ENCODE assay signal across 17 cellular contexts in the genomic region with DNA sequence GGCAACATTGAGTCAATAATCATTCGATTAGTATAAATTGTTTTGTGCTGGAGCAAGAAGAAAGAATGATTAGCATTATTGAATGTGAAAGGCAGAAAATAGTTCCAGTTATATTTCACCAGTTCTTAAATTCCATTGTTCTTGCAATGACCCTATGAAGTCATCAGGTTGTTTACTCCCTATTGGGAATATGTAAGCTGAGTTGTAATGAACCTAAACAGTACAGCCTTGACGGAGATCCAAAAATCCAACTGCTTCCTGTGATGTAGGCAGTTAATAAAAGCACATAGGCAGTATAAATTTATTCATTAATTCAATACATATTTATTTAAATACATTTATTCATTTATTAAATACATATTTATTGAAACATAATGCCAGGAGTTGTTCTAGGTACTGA.
DNase-seq lines count a peak whose midpoint lies in the region; ATAC-seq and TF ChIP-seq lines count a peak whose summit lies in the region.
"Had no signal": no experiment of that assay in that cellular context is flagged by ENCODE, and none has a peak within 500 bp of the region (broad histone marks: within the 10 kb centered on the region; RNA-seq: fewer than 3 reads in every experiment).

No MANE protein-coding gene starts in this region.

- DNase-seq in adipocyte (ENCODE audit: low read depth) (peak; percentile 32), choroid plexus epithelial cell (ENCODE audit: low read depth) (peak; percentile 13), fibroblast of mammary gland (ENCODE audit: low read depth) (peak; percentile 29), skeletal muscle cell (ENCODE audit: low read depth) (peak; percentile 55), SW 1271 (lab: John Stamatoyannopoulos, UW) (no peak)
- DNase-seq in activated T-cell treated with anti-CD3 and anti-CD28 coated beads, Interleukin-2, amount 50 U/mL, for 48 hours, result no peak
- DNase-seq in activated CD8-positive, alpha-beta memory T cell treated with anti-CD3 and anti-CD28 coated beads, Interleukin-2, amount 50 U/mL, for 48 hours, result no peak
- DNase-seq: C1 segment of cervical spinal cord; CD4-positive, alpha-beta memory T cell; COR-L47; DMS153; DND-41; H9 had no signal

- no peaks in the 10 kb centered on the region for H3K27me3 ChIP-seq in adipocyte (replicated peaks; ENCODE audit: control insufficient read depth, insufficient read depth, low read length)

- no peak overlapping the region for H3K4me3 ChIP-seq in adipocyte (ENCODE audit: low read length)
- no peak overlapping the region for H3K4me3 ChIP-seq in choroid plexus epithelial cell (ENCODE audit: low read depth, low read length)
- no peak overlapping the region for H3K4me3 ChIP-seq in fibroblast of mammary gland (ENCODE audit: control insufficient read depth, low read depth, low read length)
- H3K4me3 ChIP-seq in skeletal muscle cell (ENCODE audit: low read depth, low read length), result no peak overlapping the region
- H3K4me3 ChIP-seq: GM12878, GM23338 had no signal

- no peak for TF ChIP-seq CTCF in choroid plexus epithelial cell (conservative IDR thresholded peaks at IDR 0.05; ENCODE audit: low read depth, low read length)
- TF ChIP-seq CTCF in fibroblast of mammary gland (conservative IDR thresholded peaks at IDR 0.05; ENCODE audit: control insufficient read depth, insufficient read depth, low read depth, low read length), result no peak

- ATAC-seq in GM21381 (IDR thresholded peaks at IDR 0.05; ENCODE audit: unreplicated experiment), result no peak
- ATAC-seq: GM12878, GM23338, HCT116 had no signal

- no peak overlapping the region for H3K9ac ChIP-seq in adipocyte (ENCODE audit: low read length)

- peaks cover 3% of the 10 kb centered on the region for H3K4me1 ChIP-seq in adipocyte (ENCODE audit: control insufficient read depth, insufficient read depth, low read length)

- no peaks in the 10 kb centered on the region for H3K9me3 ChIP-seq in adipocyte (ENCODE audit: control insufficient read depth, low read length)

- H3K36me3 ChIP-seq in adipocyte (ENCODE audit: control insufficient read depth, insufficient read depth, low read length, severe bottlenecking), result no peaks in the 10 kb centered on the region

Comparison
In these comparisons a context has a peak if more than half of its experiments do, and no peak if none do; other contexts are left out.
1. DNase-seq: peak in adipocyte (single experiment), choroid plexus epithelial cell (single experiment), fibroblast of mammary gland (single experiment) and skeletal muscle cell (single experiment); none in activated T-cell treated with anti-CD3 and anti-CD28 coated beads, Interleukin-2, amount 50 U/mL, for 48 hours (0 of 2), activated CD8-positive, alpha-beta memory T cell treated with anti-CD3 and anti-CD28 coated beads, Interleukin-2, amount 50 U/mL, for 48 hours (single experiment) and SW 1271 (0 of 2).